6 cellular contexts compared by ENCODE assay signal in genomic region chrX:48540480-48540879, GRCh38. TPM values are rescaled to one million over a fixed set of nuclear protein-coding genes. Genes with fewer than 3 reads are reported as not detected.
DNase-seq lines count a peak whose midpoint lies in the region; ATAC-seq and TF ChIP-seq lines count a peak whose summit lies in the region.

No MANE protein-coding gene starts in this region.

- peaks cover 16% of the 10 kb centered on the region for H3K79me2 ChIP-seq in DOHH2 (ENCODE audit: control insufficient read depth, low read length)

- peaks cover 8% of the 10 kb centered on the region for H3K36me3 ChIP-seq in DOHH2 (ENCODE audit: control insufficient read depth, low read length)
- H3K36me3 ChIP-seq in muscle layer of duodenum (ENCODE audit: control insufficient read depth in 1 of 2, insufficient read depth in 2 of 2, low read length in 2 of 2) = peaks cover 5% of the 10 kb centered on the region in 2 donors
- no peaks in the 10 kb centered on the region; the same call in 1 of the 2 replicates for H3K36me3 ChIP-seq in H7 (replicated peaks; ENCODE audit: control insufficient read depth, insufficient read depth, low read length)

- peaks cover 17% of the 10 kb centered on the region for H3K4me1 Mint-ChIP-seq in activated T-helper 1 cell treated with anti-CD3 and anti-CD28 coated beads, Interleukin-12 subunit alpha, Interleukin-12 subunit beta, Interleukin-2, Interleukin-4 antibody, amounts not matched to agents 30 ng/mL and 10 ng/mL and 1 ng/mL, durations not matched to agents 14 hours and 24 hours and 36 hours (ENCODE audit: low read depth)

- no peaks in the 10 kb centered on the region for H3K9me3 ChIP-seq in DOHH2 (ENCODE audit: control insufficient read depth, insufficient read depth, low read length)
- no peaks in the 10 kb centered on the region for H3K9me3 ChIP-seq in muscle layer of duodenum (ENCODE audit: control insufficient read depth in 1 of 2, low read length in 2 of 2)

- no peaks in the 10 kb centered on the region for H3K9me3 Mint-ChIP-seq in activated T-helper 1 cell treated with anti-CD3 and anti-CD28 coated beads, Interleukin-12 subunit alpha, Interleukin-12 subunit beta, Interleukin-2, Interleukin-4 antibody, amounts not matched to agents 30 ng/mL and 10 ng/mL and 1 ng/mL, durations not matched to agents 14 hours and 24 hours and 36 hours

- H3F3A ChIP-seq in DOHH2 (ENCODE audit: control insufficient read depth, insufficient read depth) = no peaks in the 10 kb centered on the region

- H3K4me1 ChIP-seq in DOHH2 (ENCODE audit: control insufficient read depth, low read length) (peaks cover 19% of the 10 kb centered on the region), muscle layer of duodenum (ENCODE audit: control insufficient read depth in 1 of 2, insufficient read depth in 2 of 2, low read length in 2 of 2) (peaks cover 3 to 4% of the 10 kb centered on the region in 2 donors)

- H4K20me1 ChIP-seq in DOHH2 (ENCODE audit: control insufficient read depth, insufficient read depth, low read depth, low read length) = no peaks in the 10 kb centered on the region

- no peak for TF ChIP-seq CTCF in DOHH2 (IDR thresholded peaks at IDR 0.05; ENCODE audit: low read depth, low read length, poor library complexity, severe bottlenecking)

- peak overlapping the region; percentile 94 for H3K4me3 Mint-ChIP-seq in activated T-helper 1 cell treated with anti-CD3 and anti-CD28 coated beads, Interleukin-12 subunit alpha, Interleukin-12 subunit beta, Interleukin-2, Interleukin-4 antibody, amounts not matched to agents 30 ng/mL and 10 ng/mL and 1 ng/mL, durations not matched to agents 14 hours and 24 hours and 36 hours

- peaks cover 9% of the 10 kb centered on the region for H3K36me3 Mint-ChIP-seq in activated T-helper 1 cell treated with anti-CD3 and anti-CD28 coated beads, Interleukin-12 subunit alpha, Interleukin-12 subunit beta, Interleukin-2, Interleukin-4 antibody, amounts not matched to agents 30 ng/mL and 10 ng/mL and 1 ng/mL, durations not matched to agents 14 hours and 24 hours and 36 hours (ENCODE audit: low read depth)

- no peak overlapping the region for H3K27ac ChIP-seq in DOHH2 (ENCODE audit: low read depth, low read length)
- peak overlapping the region; percentile 60 for H3K27ac ChIP-seq in muscle layer of duodenum (ENCODE audit: low read length)

- DNase-seq in activated T-helper 1 cell treated with anti-CD3 and anti-CD28 coated beads, Interleukin-12 subunit alpha, Interleukin-12 subunit beta, Interleukin-2, Interleukin-4 antibody, amounts not matched to agents 30 ng/mL and 10 ng/mL and 1 ng/mL, durations not matched to agents 14 hours and 24 hours and 36 hours (ENCODE audit: low spot score) = no peak
- DNase-seq in stimulated activated CD4-positive, alpha-beta T cell treated with anti-CD3 and anti-CD28 coated beads, Interleukin-4, amount 100 ng/mL, for 4 hours = no peak
- DNase-seq in H7 = no peak

- intact Hi-C loops in activated T-helper 1 cell treated with anti-CD3 and anti-CD28 coated beads, Interleukin-12 subunit alpha, Interleukin-12 subunit beta, Interleukin-2, Interleukin-4 antibody, amounts not matched to agents 30 ng/mL and 10 ng/mL and 1 ng/mL, durations not matched to agents 14 hours and 24 hours and 36 hours (cut with micrococcal nuclease) = loop anchor here (5.0 kb wide), 1 partner anchor 33 kb away; the partner anchor contains the start of gene PORCN

- peak overlapping the region; percentile 86 for H3K27ac Mint-ChIP-seq in activated T-helper 1 cell treated with anti-CD3 and anti-CD28 coated beads, Interleukin-12 subunit alpha, Interleukin-12 subunit beta, Interleukin-2, Interleukin-4 antibody, amounts not matched to agents 30 ng/mL and 10 ng/mL and 1 ng/mL, durations not matched to agents 14 hours and 24 hours and 36 hours

- no peaks in the 10 kb centered on the region for H3K27me3 Mint-ChIP-seq in activated T-helper 1 cell treated with anti-CD3 and anti-CD28 coated beads, Interleukin-12 subunit alpha, Interleukin-12 subunit beta, Interleukin-2, Interleukin-4 antibody, amounts not matched to agents 30 ng/mL and 10 ng/mL and 1 ng/mL, durations not matched to agents 14 hours and 24 hours and 36 hours (ENCODE audit: insufficient read depth)

- H3K4me3 ChIP-seq in DOHH2 (ENCODE audit: low read length) (peak overlapping the region; percentile 91), muscle layer of duodenum (ENCODE audit: low read depth in 1 of 2, low read length in 2 of 2) (peak overlapping the region; percentile 61 to 68), H7 (ENCODE audit: insufficient read depth, low read depth, low read length) (no peak overlapping the region)

- peak overlapping the region; percentile 86 for H3K4me2 ChIP-seq in DOHH2 (ENCODE audit: low read length)

- no peak for ATAC-seq in GM18907 (IDR thresholded peaks at IDR 0.05; ENCODE audit: unreplicated experiment)

- no peaks in the 10 kb centered on the region for H3K9me2 ChIP-seq in DOHH2 (replicated peaks; ENCODE audit: control insufficient read depth, low read length)

- H3K27me3 ChIP-seq in DOHH2 (ENCODE audit: control insufficient read depth, low read length) (no peaks in the 10 kb centered on the region), muscle layer of duodenum (ENCODE audit: low read depth, low read length) (no peaks in the 10 kb centered on the region), H7 (ENCODE audit: control insufficient read depth, insufficient read depth, low read length) (no peaks in the 10 kb centered on the region)

RNA-seq across cellular contexts. Expression of gene TBC1D25, which starts 1.0 kb away (rescaled TPM):
- total RNA-seq in activated T-helper 1 cell treated with anti-CD3 and anti-CD28 coated beads, Interleukin-12 subunit alpha, Interleukin-12 subunit beta, Interleukin-2, Interleukin-4 antibody, amounts not matched to agents 30 ng/mL and 10 ng/mL and 1 ng/mL, durations not matched to agents 14 hours and 24 hours and 36 hours = 13.5 and 16.0 TPM in 2 replicates
- total RNA-seq in H7 (2014; rRNA removed; shearing (Covaris generic)) = 4.0 and 6.5 TPM in 2 replicates

RNA-seq across cellular contexts. Expression of gene EBP, which starts 18.9 kb away (rescaled TPM):
- total RNA-seq in activated T-helper 1 cell treated with anti-CD3 and anti-CD28 coated beads, Interleukin-12 subunit alpha, Interleukin-12 subunit beta, Interleukin-2, Interleukin-4 antibody, amounts not matched to agents 30 ng/mL and 10 ng/mL and 1 ng/mL, durations not matched to agents 14 hours and 24 hours and 36 hours = 164 and 178 TPM in 2 replicates
- total RNA-seq in H7 (2014; rRNA removed; shearing (Covaris generic)) = 158 and 159 TPM in 2 replicates

RNA-seq across cellular contexts. Expression of gene PORCN, which starts 31.7 kb away (rescaled TPM):
- 13.6 and 15.1 TPM in 2 replicates for total RNA-seq in activated T-helper 1 cell treated with anti-CD3 and anti-CD28 coated beads, Interleukin-12 subunit alpha, Interleukin-12 subunit beta, Interleukin-2, Interleukin-4 antibody, amounts not matched to agents 30 ng/mL and 10 ng/mL and 1 ng/mL, durations not matched to agents 14 hours and 24 hours and 36 hours
- total RNA-seq in H7 (2014; rRNA removed; shearing (Covaris generic)) = 22.8 and 23.8 TPM in 2 replicates

RNA-seq across cellular contexts. Expression of gene RBM3, which starts 33.8 kb away (rescaled TPM):
- total RNA-seq in activated T-helper 1 cell treated with anti-CD3 and anti-CD28 coated beads, Interleukin-12 subunit alpha, Interleukin-12 subunit beta, Interleukin-2, Interleukin-4 antibody, amounts not matched to agents 30 ng/mL and 10 ng/mL and 1 ng/mL, durations not matched to agents 14 hours and 24 hours and 36 hours = 318 and 338 TPM in 2 replicates
- 112 and 116 TPM in 2 replicates for total RNA-seq in H7 (2014; rRNA removed; shearing (Covaris generic))

RNA-seq across cellular contexts. Expression of gene WDR13, which starts 56.8 kb away (rescaled TPM):
- total RNA-seq in activated T-helper 1 cell treated with anti-CD3 and anti-CD28 coated beads, Interleukin-12 subunit alpha, Interleukin-12 subunit beta, Interleukin-2, Interleukin-4 antibody, amounts not matched to agents 30 ng/mL and 10 ng/mL and 1 ng/mL, durations not matched to agents 14 hours and 24 hours and 36 hours = 36.3 and 36.5 TPM in 2 replicates
- 24.3 and 55.1 TPM in 2 replicates for total RNA-seq in H7 (2014; rRNA removed; shearing (Covaris generic))
